In the genomic region with DNA sequence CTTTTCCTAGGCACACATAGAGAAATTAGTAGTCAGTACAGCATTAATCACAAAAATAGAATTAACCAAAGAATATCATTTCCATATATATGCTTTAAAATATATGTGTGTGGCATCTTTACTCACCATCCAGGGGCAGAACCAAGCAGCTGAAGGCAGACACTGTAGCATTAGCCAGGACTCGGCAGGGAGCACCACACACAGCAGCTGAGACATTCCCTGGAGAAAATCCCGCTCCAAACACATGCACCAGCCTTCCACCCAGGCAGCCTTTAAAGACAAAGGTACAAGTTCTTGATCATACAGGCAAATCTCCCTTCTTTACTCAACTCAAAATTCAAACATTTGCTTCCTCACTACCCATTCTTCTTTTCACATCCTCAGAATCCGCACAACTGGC, we compare ENCODE assay signal across 18 cellular contexts.
A peak's percentile ranks its signal among the peaks of the same experiment; 100 is the strongest.
DNase-seq lines count a peak whose midpoint lies in the region; TF ChIP-seq lines count a peak whose summit lies in the region.
"Had no signal": no experiment of that assay in that cellular context is flagged by ENCODE, and none has a peak within 500 bp of the region (broad histone marks: within the 10 kb centered on the region; RNA-seq: fewer than 3 reads in every experiment).

No MANE protein-coding gene starts in this region.

- H3K27me3 ChIP-seq in SJCRH30: no peaks in the 10 kb centered on the region
- H3K27me3 ChIP-seq in Caco-2 (replicated peaks; ENCODE audit: control insufficient read depth, insufficient read depth, low read length): no peaks in the 10 kb centered on the region
- H3K27me3 ChIP-seq: BLaER1 had no signal

- no peaks in the 10 kb centered on the region for H3K36me3 Mint-ChIP-seq in Caco-2 (ENCODE audit: insufficient read depth, unreplicated experiment)
- H3K36me3 Mint-ChIP-seq: CD14-positive monocyte; CD4-positive, alpha-beta memory T cell had no signal

- H3K27ac Mint-ChIP-seq in Caco-2 (ENCODE audit: unreplicated experiment): no peak overlapping the region
- H3K27ac Mint-ChIP-seq: CD14-positive monocyte had no signal

- H3K36me3 ChIP-seq in SJCRH30 (no peaks in the 10 kb centered on the region), Caco-2 (ENCODE audit: control insufficient read depth, insufficient read depth, low read length) (no peaks in the 10 kb centered on the region)
- H3K36me3 ChIP-seq: BLaER1, HAP-1 had no signal

- CTCF ChIA-PET in Caco-2 (lab: Charles Lee): interaction anchor here (1.1 kb wide), 1 partner anchor 18 kb away, joined by 3 read pairs; no protein-coding TSS in a partner anchor

- H3K9me3 ChIP-seq in SJCRH30 (replicated peaks): no peaks in the 10 kb centered on the region
- no peaks in the 10 kb centered on the region for H3K9me3 ChIP-seq in Caco-2
- H3K9me3 ChIP-seq: A549, BLaER1, HAP-1 had no signal

- in situ Hi-C loops in KBM-7 (cut with MboI; ENCODE audit: low pct_unique_long_range_greater_than_20kb, low sequenced_read_pairs): no loop called here

- H3K27ac ChIP-seq in SJCRH30: no peak overlapping the region
- H3K27ac ChIP-seq: 22Rv1, A549, BLaER1, HL-60 had no signal

- no peaks in the 10 kb centered on the region for H3K9me3 Mint-ChIP-seq in Caco-2 (ENCODE audit: unreplicated experiment)
- H3K9me3 Mint-ChIP-seq: CD14-positive monocyte; CD4-positive, alpha-beta memory T cell had no signal

- H3K4me1 Mint-ChIP-seq in Caco-2 (ENCODE audit: low read depth, unreplicated experiment): peaks cover 12% of the 10 kb centered on the region
- H3K4me1 Mint-ChIP-seq: CD14-positive monocyte; CD4-positive, alpha-beta memory T cell had no signal

- peaks cover 3% of the 10 kb centered on the region; the same call in 1 of the 2 replicates for H3K4me1 ChIP-seq in SJCRH30
- peaks cover 15% of the 10 kb centered on the region for H3K4me1 ChIP-seq in Caco-2
- H3K4me1 ChIP-seq: A549, BLaER1 had no signal

- POLR2A ChIA-PET in Caco-2 (lab: Charles Lee): no interaction called here

- TF ChIP-seq CTCF in Caco-2 (IDR thresholded peaks at IDR 0.05; ENCODE audit: insufficient read depth in 1 of 2, low read depth in 1 of 2, low read length in 1 of 2, severe bottlenecking in 1 of 2, unreplicated experiment in 1 of 2): no peak

- H3K4me3 ChIP-seq in SJCRH30 (no peak overlapping the region), Caco-2 (ENCODE audit: low read depth, low read length) (no peak overlapping the region)
- H3K4me3 ChIP-seq: A549, BLaER1, HAP-1 had no signal

- intact Hi-C loops in Caco-2 (cut with micrococcal nuclease; ENCODE audit: unreplicated experiment): no loop called here

- DNase-seq in NCI-H1417 (lab: John Stamatoyannopoulos, UW) (peak in 2 of 3 experiments; percentile 5 to 49), NCI-H1417 treated with DMSO at 0.1 percent for 48 hours (lab: John Stamatoyannopoulos, UW) (no peak), SJCRH30 (peak; percentile 7 to 24), myocyte (ENCODE audit: low read depth) (peak; percentile 50), Caco-2 (no peak), Ammon's horn (ENCODE audit: low spot score) (no peak), KBM-7 (no peak)
- DNase-seq: AML-193; Calu3; CD4-positive, alpha-beta memory T cell; DMS79 treated with DMSO at 0.1 percent for 48 hours; GF-D8 had no signal

- no TSS peak for BruUV-seq in Caco-2 (replicated peaks; lab: Mats Ljungman, UMichigan)

- H3K27me3 Mint-ChIP-seq in Caco-2 (ENCODE audit: insufficient read depth, unreplicated experiment): no peaks in the 10 kb centered on the region

- no peak overlapping the region for H3K4me3 Mint-ChIP-seq in Caco-2 (ENCODE audit: unreplicated experiment)
- H3K4me3 Mint-ChIP-seq: CD14-positive monocyte; CD4-positive, alpha-beta memory T cell had no signal

Comparison
In these comparisons a context has a peak if more than half of its experiments do, and no peak if none do; other contexts are left out.
1. DNase-seq: peak in NCI-H1417 (2 of 3), SJCRH30 (2 of 2) and myocyte (single experiment); none in NCI-H1417 treated with DMSO at 0.1 percent for 48 hours (single experiment), Caco-2 (0 of 2), Ammon's horn (single experiment) and KBM-7 (single experiment).